Comparison of ENCODE assay signal across 8 cellular contexts in genomic region chr15:73346735-73347312, GRCh38.
DNase-seq lines count a peak whose midpoint lies in the region; ATAC-seq, FAIRE-seq and TF ChIP-seq lines count a peak whose summit lies in the region.

No MANE protein-coding gene starts in this region.

- no peak for TF ChIP-seq CTCF in GM10266 (IDR thresholded peaks at IDR 0.05; ENCODE audit: control insufficient read depth, insufficient read depth, low read depth, missing control alignments)

- peak; percentile 62 for DNase-seq in GM10266 (ENCODE audit: extremely low spot score)
- peak; percentile 17 for DNase-seq in RCC 7860 (ENCODE audit: low spot score)
- DNase-seq in activated T-helper 9 cell treated with anti-CD3 and anti-CD28 coated beads, Interleukin-2, amount 50 U/mL, for 16 hours (ENCODE audit: low read depth): peak; percentile 34
- peak; percentile 90 for DNase-seq in islet precursor cell
- peak; percentile 24 for DNase-seq in stimulated activated CD8-positive, alpha-beta memory T cell treated with anti-CD3 and anti-CD28 coated beads, Interleukin-15, amount 100 ng/mL, for 1 hour (ENCODE audit: low read depth)
- no peak for DNase-seq in NCI-H2081 treated with DMSO at 0.1 percent for 48 hours (lab: John Stamatoyannopoulos, UW)

- ATAC-seq in GM19452 (IDR thresholded peaks at IDR 0.05; ENCODE audit: unreplicated experiment) (no peak), GM21529 (IDR thresholded peaks at IDR 0.05; ENCODE audit: unreplicated experiment) (no peak)

- no peak for FAIRE-seq in RCC 7860 (lab: Jason Lieb, UNC)
